ENCODE assay signal across 19 cellular contexts in the genomic region with DNA sequence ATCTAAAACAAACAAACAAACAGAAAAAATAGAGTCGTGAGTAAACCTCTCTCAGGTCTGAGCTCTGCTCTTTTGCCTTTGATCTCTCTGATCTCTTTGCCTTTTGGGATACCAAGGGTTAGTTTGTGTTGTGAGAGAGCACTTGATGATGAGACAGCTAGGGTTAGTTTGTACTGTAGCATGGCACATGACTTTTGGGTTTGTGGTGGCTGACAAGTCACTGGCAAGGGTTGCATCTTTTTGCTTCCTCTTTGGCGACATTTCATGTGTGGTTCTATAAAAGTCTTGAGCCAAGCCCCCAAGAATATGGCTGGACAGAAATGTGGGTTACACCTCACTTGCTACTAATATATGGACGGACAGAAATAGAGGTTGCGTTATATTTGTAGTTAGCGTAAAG.
A peak's percentile ranks its signal among the peaks of the same experiment; 100 is the strongest.
DNase-seq lines count a peak whose midpoint lies in the region; ATAC-seq, FAIRE-seq and TF ChIP-seq lines count a peak whose summit lies in the region.
"Had no signal": no experiment of that assay in that cellular context is flagged by ENCODE, and none has a peak within 500 bp of the region (broad histone marks: within the 10 kb centered on the region; RNA-seq: fewer than 3 reads in every experiment).

No MANE protein-coding gene starts in this region.

- ATAC-seq in GM12878 (no peak), upper lobe of right lung (peak; percentile 67), GM19324 (IDR thresholded peaks at IDR 0.05; ENCODE audit: low FRiP score, unreplicated experiment) (no peak)

- in situ Hi-C loops in GM12878 (cut with MboI): no loop called here

- H3K9me3 ChIP-seq in GM12878 (replicated peaks; ENCODE audit: control insufficient read depth, insufficient read depth, low read length): no peaks in the 10 kb centered on the region
- H3K9me3 ChIP-seq in upper lobe of right lung: no peaks in the 10 kb centered on the region
- no peaks in the 10 kb centered on the region for H3K9me3 ChIP-seq in CD4-positive, alpha-beta memory T cell (ENCODE audit: control insufficient read depth in 1 of 2, low read length in 2 of 2)
- H3K9me3 ChIP-seq: BLaER1 had no signal

- H3K9me3 Mint-ChIP-seq in CD4-positive, alpha-beta memory T cell: no peaks in the 10 kb centered on the region

- no peaks in the 10 kb centered on the region for H3K4me1 ChIP-seq in GM12878 (ENCODE audit: control insufficient read depth, insufficient read depth, low read length)
- no peaks in the 10 kb centered on the region for H3K4me1 ChIP-seq in upper lobe of right lung
- no peaks in the 10 kb centered on the region for H3K4me1 ChIP-seq in CD4-positive, alpha-beta memory T cell (ENCODE audit: insufficient read depth, low read length)

- RAD21 ChIA-PET in GM12878 (lab: Charles Lee; ENCODE audit: unreplicated experiment): no interaction called here

- intact Hi-C loops in GM12878 (cut with micrococcal nuclease; ENCODE audit: unreplicated experiment): no loop called here
- intact Hi-C loops in upper lobe of right lung (cut with DNase I): no loop called here
- intact Hi-C loops in posterior cingulate gyrus (cut with DNase I): no loop called here
- intact Hi-C loops in CD4-positive, alpha-beta memory T cell (cut with micrococcal nuclease): no loop called here

- no peak for TF ChIP-seq POLR2A in NB4 (IDR thresholded peaks at IDR 0.05; ENCODE audit: extremely low read depth, insufficient read length)
- no peak for TF ChIP-seq POLR2A in GM12878 (IDR thresholded peaks at IDR 0.05; ENCODE audit: low read depth, low read length)

- FAIRE-seq in GM12878 (lab: Jason Lieb, UNC): peak; percentile 23
- FAIRE-seq: G401.6, RCC 7860 had no signal

- POLR2A ChIA-PET in GM12878 (lab: Charles Lee): no interaction called here
- POLR2A ChIA-PET in CD4-positive, alpha-beta memory T cell (lab: Charles Lee; ENCODE audit: partially characterized antibody): no interaction called here

- H3K27ac Mint-ChIP-seq in CD4-positive, alpha-beta memory T cell: no peak overlapping the region

- BruUV-seq in GM12878 (replicated peaks; lab: Mats Ljungman, UMichigan): no TSS peak

- H3K4me1 Mint-ChIP-seq in CD4-positive, alpha-beta memory T cell: no peaks in the 10 kb centered on the region

- peaks cover 0 to 3% of the 10 kb centered on the region in 2 donors for H3K36me3 Mint-ChIP-seq in CD4-positive, alpha-beta memory T cell

- H3K27me3 ChIP-seq in GM12878 (replicated peaks in 1 of 2; ENCODE audit: control insufficient read depth in 2 of 2, insufficient read depth in 2 of 2, low read length in 1 of 2): no peaks in the 10 kb centered on the region
- H3K27me3 ChIP-seq in upper lobe of right lung: no peaks in the 10 kb centered on the region
- H3K27me3 ChIP-seq in CD4-positive, alpha-beta memory T cell (ENCODE audit: insufficient read depth, low read length): no peaks in the 10 kb centered on the region
- H3K27me3 ChIP-seq: BLaER1 had no signal

- H3K27me3 Mint-ChIP-seq in CD4-positive, alpha-beta memory T cell: no peaks in the 10 kb centered on the region

- H4K20me1 ChIP-seq in GM12878 (ENCODE audit: control insufficient read depth, insufficient read depth): no peaks in the 10 kb centered on the region
- H4K20me1 ChIP-seq: BLaER1 had no signal

- no peak for TF ChIP-seq RAD21 in GM12878 (IDR thresholded peaks at IDR 0.05; ENCODE audit: insufficient read depth, low read depth, low read length)

- DNase-seq in NOMO-1 (lab: John Stamatoyannopoulos, UW; ENCODE audit: unreplicated experiment in 2 of 2) (peak; percentile 9 to 26), NOMO-1 treated with dmso at 0.1 percent for 144 hours (lab: John Stamatoyannopoulos, UW; ENCODE audit: unreplicated experiment) (no peak), NB4 (ENCODE audit: low read depth) (peak; percentile 19), GM12878 (ENCODE audit: low read depth, low spot score) (no peak), upper lobe of right lung (no peak), posterior cingulate gyrus (no peak)
- no peak for DNase-seq in CD4-positive, alpha-beta memory T cell
- DNase-seq: DND-41, GM23248, NCI-H146, NCI-H2081, NCI-H748 treated with DMSO at 0.1 percent for 48 hours, Right ventricle myocardium superior had no signal

- no peak overlapping the region for H2AFZ ChIP-seq in GM12878 (ENCODE audit: control insufficient read depth, low read depth, low read length)
- H2AFZ ChIP-seq: GM23248 had no signal

- SMC1A ChIA-PET in GM12878 (lab: Charles Lee; ENCODE audit: uncharacterized antibody, unreplicated experiment): interaction anchor here (0.8 to 1.4 kb wide), 4 partner anchors 9 to 29 kb away, joined by 3 to 4 read pairs (median 4); no protein-coding TSS in a partner anchor

- H3K36me3 ChIP-seq in GM12878 (ENCODE audit: control insufficient read depth in 2 of 2, insufficient read depth in 2 of 2, low read length in 1 of 2): no peaks in the 10 kb centered on the region
- H3K36me3 ChIP-seq in upper lobe of right lung: no peaks in the 10 kb centered on the region
- H3K36me3 ChIP-seq in CD4-positive, alpha-beta memory T cell (ENCODE audit: insufficient read depth, low read length): no peaks in the 10 kb centered on the region
- H3K36me3 ChIP-seq: BLaER1 had no signal

- H3K79me2 ChIP-seq in GM12878 (ENCODE audit: control insufficient read depth, insufficient read depth, low read length): no peaks in the 10 kb centered on the region

- H3K9ac ChIP-seq in GM12878 (ENCODE audit: control insufficient read depth, insufficient read depth, low read length): no peak overlapping the region
- H3K9ac ChIP-seq: BLaER1, GM23248 had no signal

- no peak overlapping the region for H3K4me2 ChIP-seq in GM12878 (ENCODE audit: control insufficient read depth, insufficient read depth)
- H3K4me2 ChIP-seq: BLaER1 had no signal

- no peak overlapping the region for H3K4me3 Mint-ChIP-seq in CD4-positive, alpha-beta memory T cell

- TF ChIP-seq CTCF in NB4 (IDR thresholded peaks at IDR 0.05; ENCODE audit: low read depth, low read length) (no peak), GM12878 (IDR thresholded peaks at IDR 0.05 in 2 of 3, conservative IDR thresholded peaks at IDR 0.05 in 1 of 3; ENCODE audit: control insufficient read depth in 2 of 3, extremely low read depth in 1 of 3, insufficient read depth in 1 of 3, low read depth in 3 of 3, low read length in 3 of 3) (no peak), upper lobe of right lung (IDR thresholded peaks at IDR 0.05) (no peak)

- CTCF ChIA-PET in GM12878 (lab: Yijun Ruan, JAX): interaction anchor here (1.2 kb wide), 1 partner anchor 70 kb away, joined by 3 read pairs; no protein-coding TSS in a partner anchor
- CTCF ChIA-PET in CD4-positive, alpha-beta memory T cell (lab: Charles Lee; ENCODE audit: partially characterized antibody): no interaction called here

- WGBS in GM12878 (ENCODE audit: insufficient coverage, insufficient replicate concordance, low lambda C conversion rate, missing lambda C conversion rate): 37% methylated on average over 5 of the region's 5 CpGs

- no peak overlapping the region for H3K4me3 ChIP-seq in NB4 (ENCODE audit: low read depth, low read length)
- H3K4me3 ChIP-seq in GM12878: no peak overlapping the region
- H3K4me3 ChIP-seq in upper lobe of right lung: no peak overlapping the region
- H3K4me3 ChIP-seq in CD4-positive, alpha-beta memory T cell (ENCODE audit: low read length in 2 of 2): no peak overlapping the region
- H3K4me3 ChIP-seq: BLaER1, GM23248, SK-N-MC had no signal

- no peak for TF ChIP-seq EP300 in GM12878 (IDR thresholded peaks at IDR 0.05; ENCODE audit: borderline replicate concordance in 1 of 2, control insufficient read depth in 1 of 2, low read depth in 2 of 2, low read length in 2 of 2)

- H3K27ac ChIP-seq in GM12878 (ENCODE audit: control insufficient read depth, insufficient read depth): no peak overlapping the region
- no peak overlapping the region for H3K27ac ChIP-seq in upper lobe of right lung
- H3K27ac ChIP-seq in CD4-positive, alpha-beta memory T cell (ENCODE audit: low read depth, low read length): no peak overlapping the region
- H3K27ac ChIP-seq: 22Rv1, BLaER1, GM23248, SK-N-MC had no signal

TF ChIP-seq in GM12878, 131 proteins besides CTCF, POLR2A, EP300 and RAD21:
- TF ChIP-seq RELB (IDR thresholded peaks at IDR 0.05; ENCODE audit: low read depth) (no peak), MXI1 (IDR thresholded peaks at IDR 0.05; ENCODE audit: low read depth, low read length) (no peak), CBX5 (IDR thresholded peaks at IDR 0.05; ENCODE audit: low read depth) (no peak), BHLHE40 (IDR thresholded peaks at IDR 0.05; ENCODE audit: borderline replicate concordance in 1 of 2, low read depth in 2 of 2, low read length in 1 of 2) (peak in 1 of 2 experiments; percentile 37; a peak in 1 of 4 replicates)

Comparison
In these comparisons a context has a peak if more than half of its experiments do, and no peak if none do; other contexts are left out.
1. DNase-seq: peak in NOMO-1 (2 of 2) and NB4 (single experiment); none in NOMO-1 treated with dmso at 0.1 percent for 144 hours (single experiment), GM12878 (single experiment), upper lobe of right lung (single experiment), posterior cingulate gyrus (0 of 10) and CD4-positive, alpha-beta memory T cell (0 of 5).